In genomic region chr13:91609353-91609752, GRCh38 we compare ENCODE assay signal across 22 cellular contexts.
DNase-seq lines count a peak whose midpoint lies in the region; TF ChIP-seq lines count a peak whose summit lies in the region.
"Had no signal": no experiment of that assay in that cellular context is flagged by ENCODE, and none has a peak within 500 bp of the region (broad histone marks: within the 10 kb centered on the region; RNA-seq: fewer than 3 reads in every experiment).

No MANE protein-coding gene starts in this region.

- H3K4me3 ChIP-seq in spleen: no peak overlapping the region
- H3K4me3 ChIP-seq: BLaER1 treated with 17β-estradiol and CSF1 and Interleukin-3, amounts not matched to agents 10 nM and 100 nM; esophagus muscularis mucosa; ovary; SJSA1 had no signal

- H3K4me1 Mint-ChIP-seq in osteocyte (ENCODE audit: unreplicated experiment): peaks cover 20% of the 10 kb centered on the region
- H3K4me1 Mint-ChIP-seq: activated CD4-positive, alpha-beta T cell treated with anti-CD3 and anti-CD28 coated beads, Interleukin-2, amount 10 ng/mL, durations not matched to agents 24 days and 14 days had no signal

- no peaks in the 10 kb centered on the region for H3K27me3 Mint-ChIP-seq in osteocyte (ENCODE audit: unreplicated experiment)
- H3K27me3 Mint-ChIP-seq: activated CD4-positive, alpha-beta T cell treated with anti-CD3 and anti-CD28 coated beads, Interleukin-2, amount 10 ng/mL, durations not matched to agents 24 days and 14 days had no signal

- intact Hi-C loops in spleen (cut with DNase I; ENCODE audit: low total_unique reads): no loop called here

- peak overlapping the region; percentile 27 for H3K27ac Mint-ChIP-seq in osteocyte (ENCODE audit: unreplicated experiment)
- H3K27ac Mint-ChIP-seq: activated CD4-positive, alpha-beta T cell treated with anti-CD3 and anti-CD28 coated beads, Interleukin-2, amount 10 ng/mL, durations not matched to agents 24 days and 14 days; activated naive CD4-positive, alpha-beta T cell treated with anti-CD3 and anti-CD28 coated beads for 36 hours had no signal

- H3K4me1 ChIP-seq in spleen: no peaks in the 10 kb centered on the region
- H3K4me1 ChIP-seq: BLaER1 treated with 17β-estradiol and CSF1 and Interleukin-3, amounts not matched to agents 10 nM and 100 nM; esophagus muscularis mucosa; SJSA1 had no signal

- peaks cover 2% of the 10 kb centered on the region for H3K36me3 Mint-ChIP-seq in osteocyte (ENCODE audit: unreplicated experiment)

- H3K4me3 Mint-ChIP-seq in osteocyte (ENCODE audit: unreplicated experiment): no peak overlapping the region
- H3K4me3 Mint-ChIP-seq: activated CD4-positive, alpha-beta T cell treated with anti-CD3 and anti-CD28 coated beads, Interleukin-2, amount 10 ng/mL, durations not matched to agents 24 days and 14 days; activated naive CD4-positive, alpha-beta T cell treated with anti-CD3 and anti-CD28 coated beads for 36 hours had no signal

- in situ Hi-C loops in GM13976 (cut with MboI; ENCODE audit: low sequenced_read_pairs, unreplicated experiment): no loop called here

- DNase-seq in DMS53 (lab: John Stamatoyannopoulos, UW) (peak; percentile 0), DMS53 treated with DMSO at 0.1 percent for 48 hours (lab: John Stamatoyannopoulos, UW; ENCODE audit: unreplicated experiment) (no peak), NCI-H524 (lab: John Stamatoyannopoulos, UW) (peak; percentile 29 to 81), brain pericyte (ENCODE audit: low read depth, low spot score) (peak; percentile 16), osteocyte (ENCODE audit: extremely low spot score, unreplicated experiment) (no peak), spleen (no peak), GM13976 (ENCODE audit: low spot score) (no peak)
- DNase-seq in stimulated activated CD4-positive, alpha-beta T cell treated with anti-CD3 and anti-CD28 coated beads, Interleukin-15, amount 100 ng/mL, for 24 hours: no peak
- DNase-seq: activated CD4-positive, alpha-beta T cell treated with anti-CD3 and anti-CD28 coated beads, Interleukin-2, amount 10 ng/mL, durations not matched to agents 24 days and 14 days; activated CD8-positive, alpha-beta memory T cell treated with anti-CD3 and anti-CD28 coated beads, Interleukin-2, amount 50 U/mL, for 48 hours; activated naive CD4-positive, alpha-beta T cell treated with anti-CD3 and anti-CD28 coated beads for 36 hours; DMS79 treated with DMSO at 0.1 percent for 48 hours; hypothalamus; NCI-H1092 treated with DMSO at 0.1 percent for 48 hours; NCI-H2227 treated with DMSO at 0.1 percent for 48 hours; ovary; stimulated activated CD4-positive, alpha-beta T cell treated with anti-CD3 and anti-CD28 coated beads, Interleukin-12 subunit alpha, Interleukin-12 subunit beta, amount 100 ng/mL, for 4 hours; stimulated activated naive CD8-positive, alpha-beta T cell treated with anti-CD3 and anti-CD28 coated beads, Interleukin-15, Interleukin-2, amounts not matched to agents 100 U/mL and 50 U/mL, for 24 hours had no signal

- no peaks in the 10 kb centered on the region for H3K27me3 ChIP-seq in spleen (replicated peaks in 1 of 7)
- H3K27me3 ChIP-seq: BLaER1 treated with 17β-estradiol and CSF1 and Interleukin-3, amounts not matched to agents 10 nM and 100 nM; esophagus muscularis mucosa; ovary; SJSA1 had no signal

- TF ChIP-seq CTCF in osteocyte (IDR thresholded peaks at IDR 0.05) (no peak), spleen (IDR thresholded peaks at IDR 0.05 in 8 of 11, conservative IDR thresholded peaks at IDR 0.05 in 3 of 11) (no peak), GM13976 (IDR thresholded peaks at IDR 0.05; ENCODE audit: borderline replicate concordance, control extremely low read depth, extremely low read depth, insufficient read depth, missing control alignments) (no peak)

- peaks cover 7% of the 10 kb centered on the region for H3K9me3 Mint-ChIP-seq in osteocyte (ENCODE audit: unreplicated experiment)
- H3K9me3 Mint-ChIP-seq: activated CD4-positive, alpha-beta T cell treated with anti-CD3 and anti-CD28 coated beads, Interleukin-2, amount 10 ng/mL, durations not matched to agents 24 days and 14 days had no signal

- no peak for TF ChIP-seq POLR2A in spleen (IDR thresholded peaks at IDR 0.05)

- WGBS in spleen, 5 donors: 55 to 67% (median 59%) methylated on average over 3 of the region's 3 CpGs

- H3K27ac ChIP-seq in spleen: no peak overlapping the region
- H3K27ac ChIP-seq: 22Rv1; BLaER1 treated with 17β-estradiol and CSF1 and Interleukin-3, amounts not matched to agents 10 nM and 100 nM; esophagus muscularis mucosa; ovary; SJSA1 had no signal

- H3K36me3 ChIP-seq in spleen: no peaks in the 10 kb centered on the region
- H3K36me3 ChIP-seq: BLaER1 treated with 17β-estradiol and CSF1 and Interleukin-3, amounts not matched to agents 10 nM and 100 nM; esophagus muscularis mucosa; ovary; SJSA1 had no signal

- H3K9me3 ChIP-seq in spleen: peaks cover 0 to 3% (median 0%) of the 10 kb centered on the region in 8 donors
- H3K9me3 ChIP-seq: BLaER1 treated with 17β-estradiol and CSF1 and Interleukin-3, amounts not matched to agents 10 nM and 100 nM; esophagus muscularis mucosa; ovary; SJSA1 had no signal

Comparison
In these comparisons a context has a peak if more than half of its experiments do, and no peak if none do; other contexts are left out.
1. DNase-seq: peak in DMS53 (single experiment), NCI-H524 (2 of 2) and brain pericyte (single experiment); none in DMS53 treated with DMSO at 0.1 percent for 48 hours (single experiment), osteocyte (single experiment), spleen (single experiment), GM13976 (single experiment) and stimulated activated CD4-positive, alpha-beta T cell treated with anti-CD3 and anti-CD28 coated beads, Interleukin-15, amount 100 ng/mL, for 24 hours (single experiment).